Comparison of ENCODE assay signal across 18 cellular contexts in the genomic region with DNA sequence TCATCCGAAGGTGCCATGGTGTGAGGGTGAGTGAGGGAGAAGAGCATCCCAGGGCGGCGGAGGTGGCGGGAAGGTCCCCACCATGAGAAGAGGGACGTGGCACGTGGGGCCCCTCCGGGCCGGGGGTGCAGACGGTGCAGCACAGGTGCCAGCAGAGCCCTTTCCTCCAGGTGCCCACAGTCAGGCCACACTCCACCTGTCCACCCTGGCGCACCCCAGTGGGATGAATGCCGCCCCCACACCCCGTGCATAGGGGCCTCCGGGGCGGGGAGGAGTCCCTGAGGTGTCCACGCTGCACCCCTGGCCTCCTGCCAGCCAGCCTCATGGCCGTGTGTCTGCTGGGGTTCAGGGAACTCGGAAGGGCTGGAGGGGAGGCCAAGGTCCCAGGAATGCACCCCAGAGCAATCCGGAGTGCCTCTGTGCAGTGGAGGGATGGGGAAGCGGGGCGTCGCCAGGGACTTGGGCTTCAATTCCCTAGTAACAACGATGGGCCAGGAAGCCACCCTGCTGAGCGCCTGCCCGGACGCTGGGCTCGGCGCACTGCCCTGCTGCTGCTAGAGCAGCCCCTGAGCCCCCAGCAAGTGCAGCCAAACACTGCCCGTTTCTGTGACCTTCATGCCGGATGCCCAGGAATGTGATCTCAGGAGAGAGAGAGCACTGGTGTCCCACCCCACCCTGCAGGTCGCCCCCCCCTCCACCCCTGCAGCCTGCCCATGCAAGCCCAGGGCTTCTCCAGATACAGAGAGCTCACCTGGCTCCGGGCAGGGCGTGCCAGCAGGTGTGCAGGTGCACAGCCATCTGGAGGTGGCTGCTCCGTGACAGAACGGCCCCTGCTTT. TPM values are rescaled to one million over a fixed set of nuclear protein-coding genes. Genes with fewer than 3 reads are reported as not detected.
DNase-seq lines count a peak whose midpoint lies in the region; ATAC-seq and TF ChIP-seq lines count a peak whose summit lies in the region.
"Had no signal": no experiment of that assay in that cellular context is flagged by ENCODE, and none has a peak within 500 bp of the region (broad histone marks: within the 10 kb centered on the region; RNA-seq: fewer than 3 reads in every experiment).

No MANE protein-coding gene starts in this region.

- DNase-seq in DMS53 treated with DMSO at 0.1 percent for 48 hours (lab: John Stamatoyannopoulos, UW; ENCODE audit: unreplicated experiment) (peak; percentile 88), NCI-H146 (lab: John Stamatoyannopoulos, UW) (peak; percentile 91), NCI-H69 (lab: John Stamatoyannopoulos, UW) (peak; percentile 94), endodermal cell (peak; percentile 66), SKM-1 (lab: John Stamatoyannopoulos, UW; ENCODE audit: unreplicated experiment) (no peak), HuH-7 (ENCODE audit: low spot score) (no peak), DMS 273 (lab: John Stamatoyannopoulos, UW; ENCODE audit: unreplicated experiment) (no peak)
- DNase-seq: activated CD4-positive, alpha-beta T cell treated with anti-CD3 and anti-CD28 coated beads for 1 hour; activated effector memory CD4-positive, alpha-beta T cell treated with Interleukin-2 at 50 U/mL for 16 hours; amniotic stem cell; left lung; NCI-H1436 treated with DMSO at 0.1 percent for 48 hours; ovary; stimulated activated CD4-positive, alpha-beta T cell treated with anti-CD3 and anti-CD28 coated beads, Interleukin-4, amount 100 ng/mL, for 24 hours; T-helper 9 cell had no signal

- H3K9me3 ChIP-seq in endodermal cell (ENCODE audit: control insufficient read depth, low read length) = no peaks in the 10 kb centered on the region
- H3K9me3 ChIP-seq: left lung, ovary, SJCRH30 had no signal

- no peaks in the 10 kb centered on the region for H3K36me3 Mint-ChIP-seq in endodermal cell (ENCODE audit: low read depth)

- H3K4me3 ChIP-seq in endodermal cell (ENCODE audit: low read length) = no peak overlapping the region
- H3K4me3 ChIP-seq: left lung, ovary had no signal

- no peak overlapping the region for H3K4me3 Mint-ChIP-seq in endodermal cell

- H3K4me1 Mint-ChIP-seq in endodermal cell = peaks cover 7% of the 10 kb centered on the region

- H3K27me3 Mint-ChIP-seq in endodermal cell (ENCODE audit: insufficient read depth) = peaks cover 8% of the 10 kb centered on the region

- H3K9ac ChIP-seq in endodermal cell (ENCODE audit: extremely low read depth, low read length, poor library complexity, severe bottlenecking) = no peak overlapping the region
- H3K9ac ChIP-seq: KMS-11 had no signal

- WGBS in endodermal cell (ENCODE audit: insufficient coverage in 1 of 2, insufficient read length in 1 of 2), 2 experiments = 74 to 76% methylated on average over 28 to 34 of the region's 34 CpGs

- H3K36me3 ChIP-seq in endodermal cell (ENCODE audit: control insufficient read depth, insufficient read depth, low read length) = no peaks in the 10 kb centered on the region
- H3K36me3 ChIP-seq: left lung, ovary, SJCRH30 had no signal

- no peak overlapping the region for H3K27ac Mint-ChIP-seq in endodermal cell

- TF ChIP-seq CTCF in endodermal cell (conservative IDR thresholded peaks at IDR 0.05) = no peak

- H3K4me1 ChIP-seq in endodermal cell (ENCODE audit: control insufficient read depth, insufficient read depth, low read length) = peaks cover 8% of the 10 kb centered on the region

- no peak for ATAC-seq in GM19467 (IDR thresholded peaks at IDR 0.05; ENCODE audit: unreplicated experiment)
- ATAC-seq: left lung had no signal

- no peaks in the 10 kb centered on the region for H3K9me3 Mint-ChIP-seq in endodermal cell

- no peak overlapping the region for H3K27ac ChIP-seq in endodermal cell (ENCODE audit: low read depth, low read length)
- H3K27ac ChIP-seq: KMS-11, left lung, ovary, SJCRH30 had no signal

- H3K27me3 ChIP-seq in endodermal cell (ENCODE audit: control insufficient read depth, insufficient read depth, low read length, poor library complexity, severe bottlenecking) = no peaks in the 10 kb centered on the region
- H3K27me3 ChIP-seq: ovary had no signal

RNA-seq across cellular contexts. Expression of gene NACC2, which starts 8.8 kb away (rescaled TPM):
- 10 to 100 TPM; 12.4 to 16.7 TPM for total RNA-seq in endodermal cell
- polyA plus RNA-seq in endodermal cell (2013, experiment 1 of 2) = 6.4 TPM
- 6.8 TPM for polyA plus RNA-seq in endodermal cell (2013, experiment 2 of 2)

RNA-seq across cellular contexts. Expression of gene TMEM250, which starts 14.8 kb away (rescaled TPM):
- total RNA-seq in endodermal cell = 10 to 100 TPM; 56.4 to 58.4 TPM
- 28.9 TPM for polyA plus RNA-seq in endodermal cell (2013, experiment 1 of 2)
- 28.8 TPM for polyA plus RNA-seq in endodermal cell (2013, experiment 2 of 2)

Comparison
In these comparisons a context has a peak if more than half of its experiments do, and no peak if none do; other contexts are left out.
1. DNase-seq: peak in DMS53 treated with DMSO at 0.1 percent for 48 hours (single experiment), NCI-H146 (single experiment), NCI-H69 (single experiment) and endodermal cell (single experiment); none in SKM-1 (single experiment), HuH-7 (single experiment) and DMS 273 (single experiment).